Comparison of ENCODE assay signal across 8 cellular contexts in the genomic region with DNA sequence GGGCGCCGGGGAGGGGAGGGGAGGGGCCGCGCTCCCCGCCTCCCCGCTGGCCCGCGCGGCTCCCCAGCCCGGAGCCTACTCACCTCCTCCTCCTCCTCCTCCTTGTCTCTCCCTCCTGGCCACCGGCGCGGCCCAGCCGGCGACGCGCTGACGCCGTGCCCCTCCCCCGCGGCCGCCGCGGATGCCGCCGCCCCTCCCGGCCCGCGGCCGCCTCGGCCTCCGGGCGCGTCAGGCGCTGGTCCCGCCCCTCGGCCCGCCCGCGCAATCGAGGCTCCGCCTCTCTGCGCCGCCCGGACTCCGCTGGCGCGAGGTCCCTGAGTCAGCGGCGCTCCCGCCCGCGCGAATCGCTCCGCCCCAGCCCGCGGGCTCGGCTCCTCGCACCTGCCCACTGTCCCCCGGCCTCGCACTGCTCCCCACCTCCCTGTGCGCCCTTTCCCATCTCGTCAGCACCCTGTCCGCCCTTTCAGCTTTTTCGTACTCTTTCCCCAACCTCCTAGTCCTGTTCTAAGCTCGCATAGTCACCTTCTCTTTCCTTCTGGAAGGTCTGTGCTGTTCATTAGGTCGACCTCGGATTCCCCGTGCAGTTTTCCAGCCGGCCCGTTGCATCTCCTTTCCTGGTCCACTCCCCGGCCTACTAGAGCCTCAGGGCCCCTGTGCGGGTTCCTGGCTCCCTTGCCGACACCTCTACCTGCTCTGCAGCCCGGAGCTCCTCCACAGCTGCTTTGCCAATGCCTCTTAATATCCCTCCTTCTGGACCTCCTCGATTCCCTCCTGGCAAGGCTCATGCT.
A peak's percentile ranks its signal among the peaks of the same experiment; 100 is the strongest.
DNase-seq lines count a peak whose midpoint lies in the region; ATAC-seq and TF ChIP-seq lines count a peak whose summit lies in the region.

No MANE protein-coding gene starts in this region.

- TF ChIP-seq CTCF in GM13977 (IDR thresholded peaks at IDR 0.05; ENCODE audit: extremely low read depth, insufficient read depth, missing control alignments) (no peak), progenitor cell of endocrine pancreas (IDR thresholded peaks at IDR 0.05; ENCODE audit: unreplicated experiment) (no peak), upper lobe of right lung (IDR thresholded peaks at IDR 0.05) (no peak)

- H3K9me3 ChIP-seq in upper lobe of right lung, result no peaks in the 10 kb centered on the region

- no peaks in the 10 kb centered on the region for H3K27me3 ChIP-seq in upper lobe of right lung

- ATAC-seq in HG02763 (IDR thresholded peaks at IDR 0.05; ENCODE audit: unreplicated experiment) (peak; percentile 92), left cardiac atrium (peak; percentile 92 to 95), upper lobe of right lung (peak; percentile 96)

- in situ Hi-C loops in GM13977 (cut with MboI; ENCODE audit: low pct_unique_long_range_greater_than_20kb, low sequenced_read_pairs, unreplicated experiment), result no loop called here

- H3K9me3 Mint-ChIP-seq in progenitor cell of endocrine pancreas (ENCODE audit: low read depth), result peaks cover 3% of the 10 kb centered on the region

- H3K36me3 ChIP-seq in upper lobe of right lung, result no peaks in the 10 kb centered on the region

- peak overlapping the region; percentile 68 for H3K4me3 ChIP-seq in upper lobe of right lung

- H3K27ac ChIP-seq in adipose tissue (ENCODE audit: low read depth, low read length) (peak overlapping the region; percentile 70), upper lobe of right lung (peak overlapping the region; percentile 90)

- peak overlapping the region; percentile 83 for H3K4me3 Mint-ChIP-seq in progenitor cell of endocrine pancreas (ENCODE audit: low read depth)

- DNase-seq in GM13977 (ENCODE audit: low spot score) (peak; percentile 95), NCI-H128 (lab: John Stamatoyannopoulos, UW; ENCODE audit: unreplicated experiment) (peak; percentile 45), SW 1271 (lab: John Stamatoyannopoulos, UW) (peak; percentile 57 to 84), left cardiac atrium (peak; percentile 87), progenitor cell of endocrine pancreas (ENCODE audit: low spot score, unreplicated experiment) (peak; percentile 83), upper lobe of right lung (peak; percentile 94)

- H3K4me1 ChIP-seq in upper lobe of right lung, result peaks cover 14% of the 10 kb centered on the region

- H3K4me1 Mint-ChIP-seq in progenitor cell of endocrine pancreas (ENCODE audit: low read depth), result peaks cover 15% of the 10 kb centered on the region

- intact Hi-C loops in left cardiac atrium (cut with DNase I) (loop anchor here in 1 of 2 donors (5.0 kb wide), 1 partner anchor 180 kb away; no protein-coding TSS in a partner anchor), upper lobe of right lung (cut with DNase I) (no loop called here)

- H3K27me3 Mint-ChIP-seq in progenitor cell of endocrine pancreas, result peaks cover 32% of the 10 kb centered on the region

- H3K27ac Mint-ChIP-seq in progenitor cell of endocrine pancreas, result peak overlapping the region; percentile 81

- no peaks in the 10 kb centered on the region for H3K36me3 Mint-ChIP-seq in progenitor cell of endocrine pancreas (ENCODE audit: insufficient read depth)

- 2 to 4% (median 2%) methylated on average over 32 to 76 of the region's 77 CpGs for WGBS in adipose tissue, 3 donors

Comparison
In these comparisons a context has a peak if more than half of its experiments do, and no peak if none do; other contexts are left out.
1. Peak in every context shown above with its lines: DNase-seq, ATAC-seq, H3K4me3 ChIP-seq and H3K27ac ChIP-seq.
2. DNase-seq: peak in every context shown above with its lines; median percentile 95 in GM13977; 94 in upper lobe of right lung; 87 in left cardiac atrium; 83 in progenitor cell of endocrine pancreas; 70 in SW 1271; 45 in NCI-H128.